Comparison of ENCODE assay signal across 10 cellular contexts in the genomic region with DNA sequence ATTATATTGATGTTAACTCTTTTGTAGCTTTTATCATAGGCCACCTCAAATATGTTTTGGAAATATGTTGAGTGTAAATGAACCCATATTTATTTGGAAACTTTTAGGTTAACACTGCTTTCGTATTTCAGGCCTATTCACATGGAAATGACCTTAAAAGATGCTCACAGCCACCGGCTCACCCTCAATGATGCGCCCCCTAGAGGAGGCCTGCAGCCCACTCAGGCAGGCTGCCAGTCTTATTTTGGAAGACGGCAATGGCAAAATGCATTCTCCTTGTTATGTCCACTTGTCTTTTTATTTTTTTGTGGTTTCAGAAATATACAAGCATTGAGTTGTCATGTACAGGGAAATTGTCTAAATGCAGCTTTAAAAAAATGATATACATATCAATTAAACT.
DNase-seq lines count a peak whose midpoint lies in the region; ATAC-seq and TF ChIP-seq lines count a peak whose summit lies in the region.
"Had no signal": no experiment of that assay in that cellular context is flagged by ENCODE, and none has a peak within 500 bp of the region (broad histone marks: within the 10 kb centered on the region; RNA-seq: fewer than 3 reads in every experiment).

No MANE protein-coding gene starts in this region.

- intact Hi-C loops in posterior vena cava (cut with DNase I): no loop called here

- peak overlapping the region in 1 of 2 experiments; percentile 40; a peak in 1 of 4 replicates for H3K4me3 ChIP-seq in SK-N-SH (ENCODE audit: low read depth in 2 of 2, low read length in 1 of 2)

- H3K18ac ChIP-seq in H9 (ENCODE audit: insufficient read length, low read depth, low read length): no peak overlapping the region

- no peaks in the 10 kb centered on the region for H3F3A ChIP-seq in SK-N-SH (replicated peaks; ENCODE audit: insufficient read depth)

- H4K8ac ChIP-seq in H9 (replicated peaks; ENCODE audit: insufficient read length, low read depth, low read length): no peak overlapping the region

- H2BK12ac ChIP-seq in H9 (ENCODE audit: insufficient read length, low read depth, low read length): no peak overlapping the region

- no peak overlapping the region for H2BK5ac ChIP-seq in H9 (ENCODE audit: insufficient read length, low read length)

- no peak overlapping the region for H3K4me3 Mint-ChIP-seq in H9

- H3K9me3 Mint-ChIP-seq in H9: no peaks in the 10 kb centered on the region

- H3K23me2 ChIP-seq in H9 (ENCODE audit: insufficient read length, low read depth, low read length, poor library complexity, severe bottlenecking): no peaks in the 10 kb centered on the region

- H3K27ac Mint-ChIP-seq in H9: no peak overlapping the region

- no peak overlapping the region for H2BK120ac ChIP-seq in H9 (ENCODE audit: low read depth, low read length, poor library complexity, severe bottlenecking)

- H2BK15ac ChIP-seq in H9 (ENCODE audit: low read depth, low read length): no peak overlapping the region

- no peak; the same call in 1 of the 2 replicates for TF ChIP-seq RAD21 in SK-N-SH (IDR thresholded peaks at IDR 0.05; ENCODE audit: low read length)

- H4K91ac ChIP-seq in H9 (ENCODE audit: insufficient read length, low read depth, low read length): no peak overlapping the region

- no peaks in the 10 kb centered on the region for H3K79me2 ChIP-seq in H9 (ENCODE audit: insufficient read depth, low read length)
- H3K79me2 ChIP-seq in SK-N-SH (ENCODE audit: insufficient read depth): no peaks in the 10 kb centered on the region

- H3K9ac ChIP-seq in H9 (ENCODE audit: extremely low read depth, insufficient read length, low read length) (no peak overlapping the region), SK-N-SH (no peak overlapping the region)

- H3K9me3 ChIP-seq in H9 (ENCODE audit: control insufficient read depth, low read depth, low read length) (no peaks in the 10 kb centered on the region), SK-N-SH (no peaks in the 10 kb centered on the region)

- no peaks in the 10 kb centered on the region for H3K27me3 Mint-ChIP-seq in H9 (ENCODE audit: low read depth)

- H3K79me1 ChIP-seq in H9 (ENCODE audit: insufficient read depth, low read depth, low read length, poor library complexity, severe bottlenecking): no peaks in the 10 kb centered on the region

- H2AK5ac ChIP-seq in H9 (ENCODE audit: insufficient read length, low read length): no peak overlapping the region

- no peak overlapping the region for H3K23ac ChIP-seq in H9 (ENCODE audit: insufficient read length, low read depth, low read length)

- CTCF ChIA-PET in SK-N-SH (lab: Yijun Ruan, JAX): interaction anchor here (1.3 to 1.4 kb wide), 3 partner anchors 9 to 27 kb away, joined by 3 to 4 read pairs (median 4); no protein-coding TSS in a partner anchor

- ATAC-seq in GM18519 (IDR thresholded peaks at IDR 0.05; ENCODE audit: low FRiP score, unreplicated experiment): no peak

- H2BK20ac ChIP-seq in H9 (ENCODE audit: low read depth, low read length, poor library complexity, severe bottlenecking): no peak overlapping the region

- H3K4ac ChIP-seq in H9 (ENCODE audit: low read depth, low read length): no peak overlapping the region

- H3K4me1 Mint-ChIP-seq in H9: peaks cover 5 to 7% of the 10 kb centered on the region in 2 experiments; a peak in 3 of 4 replicates

- H3K4me1 ChIP-seq in H9 (ENCODE audit: insufficient read depth, low read length): no peaks in the 10 kb centered on the region
- H3K4me1 ChIP-seq in SK-N-SH (ENCODE audit: control insufficient read depth in 1 of 2, insufficient read depth in 2 of 2, low read depth in 1 of 2, low read length in 1 of 2): no peaks in the 10 kb centered on the region; a peak in 1 of 4 replicates

- no peaks in the 10 kb centered on the region for H3K36me3 ChIP-seq in SK-N-SH (replicated peaks in 1 of 2; ENCODE audit: control insufficient read depth in 1 of 2, insufficient read depth in 2 of 2, low read length in 1 of 2)

- no peak overlapping the region for H3K4me2 ChIP-seq in H9 (ENCODE audit: insufficient read depth, insufficient read length, low read length)
- H3K4me2 ChIP-seq in SK-N-SH: no peak overlapping the region

- POLR2A ChIA-PET in SK-N-SH (lab: Yijun Ruan, JAX): no interaction called here

- WGBS in H9 (ENCODE audit: extremely low coverage, insufficient read length, low lambda C conversion rate): no CpG with 5 or more reads among the region's 4 CpGs
- WGBS in SK-N-SH (ENCODE audit: low lambda C conversion rate): 52% methylated on average over 4 of the region's 4 CpGs

- H4K5ac ChIP-seq in H9 (ENCODE audit: insufficient read length, low read depth, low read length): no peak overlapping the region

- no peak for TF ChIP-seq EP300 in SK-N-SH (IDR thresholded peaks at IDR 0.05; ENCODE audit: borderline replicate concordance in 1 of 2, low read depth in 1 of 2, low read length in 1 of 2)

- DNase-seq in ELF-1 (ENCODE audit: low read depth, low spot score): peak; percentile 14
- peak; percentile 66 for DNase-seq in H9
- DNase-seq in SK-N-SH: peak; percentile 24
- DNase-seq in iPS-NIHi7 (ENCODE audit: extremely low spot score): peak; percentile 52
- no peak for DNase-seq in OCI-M2 (lab: John Stamatoyannopoulos, UW; ENCODE audit: unreplicated experiment)
- no peak for DNase-seq in mucosa of gallbladder (ENCODE audit: low spot score)
- DNase-seq in posterior vena cava (ENCODE audit: low spot score): no peak
- DNase-seq: activated CD4-positive, alpha-beta T cell treated with anti-CD3 and anti-CD28 coated beads for 1 hour; KG1 had no signal

- H3K36me3 Mint-ChIP-seq in H9 (ENCODE audit: insufficient read depth in 1 of 3, low read depth in 3 of 3): no peaks in the 10 kb centered on the region

- no peaks in the 10 kb centered on the region for H3K27me3 ChIP-seq in H9 (ENCODE audit: insufficient read depth, low read length)
- H3K27me3 ChIP-seq in SK-N-SH (ENCODE audit: insufficient read depth): no peaks in the 10 kb centered on the region

- H3K27ac ChIP-seq in H9 (ENCODE audit: insufficient read length, low read depth, low read length): no peak overlapping the region
- H3K27ac ChIP-seq in SK-N-SH (ENCODE audit: low read depth in 2 of 2, low read length in 1 of 2): no peak overlapping the region

- no peak overlapping the region for H3T11ph ChIP-seq in H9 (ENCODE audit: low read length)

- TF ChIP-seq CTCF in H9 (conservative IDR thresholded peaks at IDR 0.05) (peak; percentile 97), SK-N-SH (IDR thresholded peaks at IDR 0.05) (peak; percentile 65)

- H4K20me1 ChIP-seq in H9 (ENCODE audit: control insufficient read depth, insufficient read depth, insufficient read length) (no peaks in the 10 kb centered on the region), SK-N-SH (ENCODE audit: insufficient read depth) (no peaks in the 10 kb centered on the region)

- no peaks in the 10 kb centered on the region for H3K9me2 ChIP-seq in SK-N-SH

- H3K56ac ChIP-seq in H9 (ENCODE audit: insufficient read length, low read depth, low read length): no peak overlapping the region

- no peak overlapping the region for H3K14ac ChIP-seq in H9 (ENCODE audit: insufficient read depth, low read length)

- H2AFZ ChIP-seq in H9 (ENCODE audit: low read length) (no peak overlapping the region), SK-N-SH (ENCODE audit: low read depth) (no peak overlapping the region)

TF ChIP-seq in SK-N-SH, 30 proteins besides CTCF, POLR2A, EP300 and RAD21:
- TF ChIP-seq, protein P1, sequence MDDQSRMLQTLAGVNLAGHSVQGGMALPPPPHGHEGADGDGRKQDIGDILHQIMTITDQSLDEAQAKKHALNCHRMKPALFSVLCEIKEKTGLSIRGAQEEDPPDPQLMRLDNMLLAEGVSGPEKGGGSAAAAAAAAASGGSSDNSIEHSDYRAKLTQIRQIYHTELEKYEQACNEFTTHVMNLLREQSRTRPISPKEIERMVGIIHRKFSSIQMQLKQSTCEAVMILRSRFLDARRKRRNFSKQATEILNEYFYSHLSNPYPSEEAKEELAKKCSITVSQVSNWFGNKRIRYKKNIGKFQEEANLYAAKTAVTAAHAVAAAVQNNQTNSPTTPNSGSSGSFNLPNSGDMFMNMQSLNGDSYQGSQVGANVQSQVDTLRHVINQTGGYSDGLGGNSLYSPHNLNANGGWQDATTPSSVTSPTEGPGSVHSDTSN (IDR thresholded peaks at IDR 0.05): no peak
- TF ChIP-seq, protein P2, sequence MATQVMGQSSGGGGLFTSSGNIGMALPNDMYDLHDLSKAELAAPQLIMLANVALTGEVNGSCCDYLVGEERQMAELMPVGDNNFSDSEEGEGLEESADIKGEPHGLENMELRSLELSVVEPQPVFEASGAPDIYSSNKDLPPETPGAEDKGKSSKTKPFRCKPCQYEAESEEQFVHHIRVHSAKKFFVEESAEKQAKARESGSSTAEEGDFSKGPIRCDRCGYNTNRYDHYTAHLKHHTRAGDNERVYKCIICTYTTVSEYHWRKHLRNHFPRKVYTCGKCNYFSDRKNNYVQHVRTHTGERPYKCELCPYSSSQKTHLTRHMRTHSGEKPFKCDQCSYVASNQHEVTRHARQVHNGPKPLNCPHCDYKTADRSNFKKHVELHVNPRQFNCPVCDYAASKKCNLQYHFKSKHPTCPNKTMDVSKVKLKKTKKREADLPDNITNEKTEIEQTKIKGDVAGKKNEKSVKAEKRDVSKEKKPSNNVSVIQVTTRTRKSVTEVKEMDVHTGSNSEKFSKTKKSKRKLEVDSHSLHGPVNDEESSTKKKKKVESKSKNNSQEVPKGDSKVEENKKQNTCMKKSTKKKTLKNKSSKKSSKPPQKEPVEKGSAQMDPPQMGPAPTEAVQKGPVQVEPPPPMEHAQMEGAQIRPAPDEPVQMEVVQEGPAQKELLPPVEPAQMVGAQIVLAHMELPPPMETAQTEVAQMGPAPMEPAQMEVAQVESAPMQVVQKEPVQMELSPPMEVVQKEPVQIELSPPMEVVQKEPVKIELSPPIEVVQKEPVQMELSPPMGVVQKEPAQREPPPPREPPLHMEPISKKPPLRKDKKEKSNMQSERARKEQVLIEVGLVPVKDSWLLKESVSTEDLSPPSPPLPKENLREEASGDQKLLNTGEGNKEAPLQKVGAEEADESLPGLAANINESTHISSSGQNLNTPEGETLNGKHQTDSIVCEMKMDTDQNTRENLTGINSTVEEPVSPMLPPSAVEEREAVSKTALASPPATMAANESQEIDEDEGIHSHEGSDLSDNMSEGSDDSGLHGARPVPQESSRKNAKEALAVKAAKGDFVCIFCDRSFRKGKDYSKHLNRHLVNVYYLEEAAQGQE (IDR thresholded peaks at IDR 0.05; ENCODE audit: low read depth, low read length): no peak
- TF ChIP-seq, protein P3, sequence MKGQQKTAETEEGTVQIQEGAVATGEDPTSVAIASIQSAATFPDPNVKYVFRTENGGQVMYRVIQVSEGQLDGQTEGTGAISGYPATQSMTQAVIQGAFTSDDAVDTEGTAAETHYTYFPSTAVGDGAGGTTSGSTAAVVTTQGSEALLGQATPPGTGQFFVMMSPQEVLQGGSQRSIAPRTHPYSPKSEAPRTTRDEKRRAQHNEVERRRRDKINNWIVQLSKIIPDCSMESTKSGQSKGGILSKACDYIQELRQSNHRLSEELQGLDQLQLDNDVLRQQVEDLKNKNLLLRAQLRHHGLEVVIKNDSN (IDR thresholded peaks at IDR 0.05; ENCODE audit: borderline replicate concordance, low read depth): no peak
TF ChIP-seq in SK-N-SH: peak in this region for 0.

Comparison
In these comparisons a context has a peak if more than half of its experiments do, and no peak if none do; other contexts are left out.
1. DNase-seq: peak in ELF-1 (single experiment), H9 (single experiment), SK-N-SH (single experiment) and iPS-NIHi7 (single experiment); none in OCI-M2 (single experiment), mucosa of gallbladder (single experiment) and posterior vena cava (single experiment).